9 cellular contexts compared by ENCODE assay signal in genomic region chr12:50221228-50222008, GRCh38. TPM values are rescaled to one million over a fixed set of nuclear protein-coding genes. Genes with fewer than 3 reads are reported as not detected.
DNase-seq lines count a peak whose midpoint lies in the region; ATAC-seq and TF ChIP-seq lines count a peak whose summit lies in the region.
"Had no signal": no experiment of that assay in that cellular context is flagged by ENCODE, and none has a peak within 500 bp of the region (broad histone marks: within the 10 kb centered on the region; RNA-seq: fewer than 3 reads in every experiment).

No MANE protein-coding gene starts in this region.

- POLR2A ChIA-PET in activated CD4-positive, alpha-beta memory T cell treated with anti-CD3 and anti-CD28 coated beads, Interleukin-2, amount 10 ng/mL, durations not matched to agents 7 days and 5 days (lab: Charles Lee) = interaction anchor here (0.7 to 4.1 kb wide), 23 partner anchors 10 to 180 kb away, joined by 3 to 48 read pairs (median 9); partner anchors contain the start of genes CERS5, COX14, LARP4 and LIMA1

- H3K4me1 ChIP-seq in rectal smooth muscle tissue (ENCODE audit: control insufficient read depth, insufficient read depth, low read length) = peaks cover 4% of the 10 kb centered on the region

- TF ChIP-seq CTCF in fibroblast of the aortic adventitia (IDR thresholded peaks at IDR 0.05; ENCODE audit: insufficient read depth, low read length) = no peak

- H3K36me3 ChIP-seq in rectal smooth muscle tissue (ENCODE audit: control insufficient read depth, insufficient read depth, low read length) = no peaks in the 10 kb centered on the region

- H3K4me3 ChIP-seq in fibroblast of the aortic adventitia (ENCODE audit: low read depth, low read length) = peak overlapping the region; percentile 83
- peak overlapping the region; percentile 64 for H3K4me3 ChIP-seq in rectal smooth muscle tissue (ENCODE audit: low read length)

- ATAC-seq in activated T-cell treated with anti-CD3 and anti-CD28 coated beads, Interleukin-2, amount 50 U/mL, for 4 hours = no peak

- CTCF ChIA-PET in activated naive CD4-positive, alpha-beta T cell treated with anti-CD3 and anti-CD28 coated beads, Interleukin-2, amount 10 ng/mL, durations not matched to agents 7 days and 5 days (lab: Charles Lee) = interaction anchor here (0.7 to 4.1 kb wide), 8 partner anchors 9 to 111 kb away, joined by 3 to 14 read pairs (median 4); partner anchors contain the start of gene COX14
- CTCF ChIA-PET in activated CD4-positive, alpha-beta memory T cell treated with anti-CD3 and anti-CD28 coated beads, Interleukin-2, amount 10 ng/mL, durations not matched to agents 7 days and 5 days (lab: Charles Lee) = interaction anchor here (0.7 to 3.7 kb wide), 15 partner anchors 8 to 480 kb away, joined by 3 to 18 read pairs (median 4); partner anchors contain the start of genes CERS5, COX14, LIMA1 and TMBIM6

- no peak overlapping the region for H3K27ac Mint-ChIP-seq in activated naive CD4-positive, alpha-beta T cell treated with anti-CD3 and anti-CD28 coated beads, Interleukin-2, amount 10 ng/mL, durations not matched to agents 7 days and 5 days
- H3K27ac Mint-ChIP-seq in activated CD4-positive, alpha-beta memory T cell treated with anti-CD3 and anti-CD28 coated beads, Interleukin-2, amount 10 ng/mL, durations not matched to agents 7 days and 5 days = no peak overlapping the region
- H3K27ac Mint-ChIP-seq: stimulated activated effector memory CD8-positive, alpha-beta T cell treated with anti-CD3 and anti-CD28 coated beads, Interleukin-12 subunit alpha, Interleukin-12 subunit beta, amount 100 ng/mL, for 72 hours had no signal

- peak; percentile 34 for DNase-seq in DMS153 treated with DMSO at 0.1 percent for 48 hours (lab: John Stamatoyannopoulos, UW; ENCODE audit: unreplicated experiment)
- peak; percentile 68 for DNase-seq in HT1080 (ENCODE audit: low read depth)
- DNase-seq in RKO (ENCODE audit: low spot score) = peak; percentile 78
- DNase-seq in fibroblast of the aortic adventitia (ENCODE audit: low read depth) = peak; percentile 98
- DNase-seq in activated naive CD4-positive, alpha-beta T cell treated with anti-CD3 and anti-CD28 coated beads, Interleukin-2, amount 10 ng/mL, durations not matched to agents 7 days and 5 days = no peak
- DNase-seq in activated CD4-positive, alpha-beta memory T cell treated with anti-CD3 and anti-CD28 coated beads, Interleukin-2, amount 10 ng/mL, durations not matched to agents 7 days and 5 days = no peak
- no peak for DNase-seq in activated T-cell treated with anti-CD3 and anti-CD28 coated beads, Interleukin-2, amount 50 U/mL, for 4 hours

- peaks cover 26% of the 10 kb centered on the region for H3K4me1 Mint-ChIP-seq in activated naive CD4-positive, alpha-beta T cell treated with anti-CD3 and anti-CD28 coated beads, Interleukin-2, amount 10 ng/mL, durations not matched to agents 7 days and 5 days
- peaks cover 45% of the 10 kb centered on the region for H3K4me1 Mint-ChIP-seq in activated CD4-positive, alpha-beta memory T cell treated with anti-CD3 and anti-CD28 coated beads, Interleukin-2, amount 10 ng/mL, durations not matched to agents 7 days and 5 days
- H3K4me1 Mint-ChIP-seq in activated T-cell treated with anti-CD3 and anti-CD28 coated beads, Interleukin-2, amount 50 U/mL, for 4 hours (ENCODE audit: low read depth) = peaks cover 38% of the 10 kb centered on the region

- peak overlapping the region; percentile 7 for H3K9ac ChIP-seq in rectal smooth muscle tissue (ENCODE audit: low read length)

- H3K9me3 Mint-ChIP-seq in activated naive CD4-positive, alpha-beta T cell treated with anti-CD3 and anti-CD28 coated beads, Interleukin-2, amount 10 ng/mL, durations not matched to agents 7 days and 5 days = no peaks in the 10 kb centered on the region
- no peaks in the 10 kb centered on the region for H3K9me3 Mint-ChIP-seq in activated CD4-positive, alpha-beta memory T cell treated with anti-CD3 and anti-CD28 coated beads, Interleukin-2, amount 10 ng/mL, durations not matched to agents 7 days and 5 days
- H3K9me3 Mint-ChIP-seq in activated T-cell treated with anti-CD3 and anti-CD28 coated beads, Interleukin-2, amount 50 U/mL, for 4 hours = no peaks in the 10 kb centered on the region
- H3K9me3 Mint-ChIP-seq: stimulated activated effector memory CD8-positive, alpha-beta T cell treated with anti-CD3 and anti-CD28 coated beads, Interleukin-12 subunit alpha, Interleukin-12 subunit beta, amount 100 ng/mL, for 72 hours had no signal

- no peaks in the 10 kb centered on the region for H3K27me3 ChIP-seq in rectal smooth muscle tissue (ENCODE audit: control insufficient read depth, insufficient read depth, low read length)

- no peaks in the 10 kb centered on the region for H3K27me3 Mint-ChIP-seq in activated naive CD4-positive, alpha-beta T cell treated with anti-CD3 and anti-CD28 coated beads, Interleukin-2, amount 10 ng/mL, durations not matched to agents 7 days and 5 days
- H3K27me3 Mint-ChIP-seq in activated CD4-positive, alpha-beta memory T cell treated with anti-CD3 and anti-CD28 coated beads, Interleukin-2, amount 10 ng/mL, durations not matched to agents 7 days and 5 days = no peaks in the 10 kb centered on the region
- H3K27me3 Mint-ChIP-seq in activated T-cell treated with anti-CD3 and anti-CD28 coated beads, Interleukin-2, amount 50 U/mL, for 4 hours (ENCODE audit: low read depth) = no peaks in the 10 kb centered on the region

- peak overlapping the region; percentile 81 for H3K27ac ChIP-seq in rectal smooth muscle tissue (ENCODE audit: low read depth, low read length)

- H3K4me3 Mint-ChIP-seq in activated naive CD4-positive, alpha-beta T cell treated with anti-CD3 and anti-CD28 coated beads, Interleukin-2, amount 10 ng/mL, durations not matched to agents 7 days and 5 days = no peak overlapping the region
- H3K4me3 Mint-ChIP-seq in activated CD4-positive, alpha-beta memory T cell treated with anti-CD3 and anti-CD28 coated beads, Interleukin-2, amount 10 ng/mL, durations not matched to agents 7 days and 5 days = no peak overlapping the region
- H3K4me3 Mint-ChIP-seq in activated T-cell treated with anti-CD3 and anti-CD28 coated beads, Interleukin-2, amount 50 U/mL, for 4 hours = no peak overlapping the region
- H3K4me3 Mint-ChIP-seq: stimulated activated effector memory CD8-positive, alpha-beta T cell treated with anti-CD3 and anti-CD28 coated beads, Interleukin-12 subunit alpha, Interleukin-12 subunit beta, amount 100 ng/mL, for 72 hours had no signal

- peaks cover 1% of the 10 kb centered on the region for H3K36me3 Mint-ChIP-seq in activated naive CD4-positive, alpha-beta T cell treated with anti-CD3 and anti-CD28 coated beads, Interleukin-2, amount 10 ng/mL, durations not matched to agents 7 days and 5 days
- H3K36me3 Mint-ChIP-seq in activated CD4-positive, alpha-beta memory T cell treated with anti-CD3 and anti-CD28 coated beads, Interleukin-2, amount 10 ng/mL, durations not matched to agents 7 days and 5 days (ENCODE audit: low read depth) = peaks cover 20% of the 10 kb centered on the region
- peaks cover 4% of the 10 kb centered on the region for H3K36me3 Mint-ChIP-seq in activated T-cell treated with anti-CD3 and anti-CD28 coated beads, Interleukin-2, amount 50 U/mL, for 4 hours (ENCODE audit: insufficient read depth)

RNA-seq across cellular contexts. Expression of gene CERS5, which starts 54.2 kb away (rescaled TPM):
- total RNA-seq in HT1080 (2014; rRNA removed; shearing (Covaris generic)) = 15.5 and 21.6 TPM in 2 replicates
- polyA plus RNA-seq in HT1080 (2015; cell fraction: cytosol; rRNA removed) = 25.2 and 27.5 TPM in 2 replicates
- 49.1 and 50.5 TPM in 2 replicates for polyA plus RNA-seq in HT1080 (2015; cell fraction: nucleus; rRNA removed)
- 20.0 and 32.7 TPM in 2 replicates for total RNA-seq in fibroblast of the aortic adventitia (ENCODE audit: low replicate concordance)
- total RNA-seq in activated CD4-positive, alpha-beta memory T cell treated with anti-CD3 and anti-CD28 coated beads, Interleukin-2, amount 10 ng/mL, durations not matched to agents 7 days and 5 days = 10 to 100 TPM; 48.4 to 56.3 TPM
- 10 to 100 TPM; 39.0 to 48.0 (median 39.0) TPM for total RNA-seq in activated T-cell treated with anti-CD3 and anti-CD28 coated beads, Interleukin-2, amount 50 U/mL, for 4 hours

Comparison
In these comparisons a context has a peak if more than half of its experiments do, and no peak if none do; other contexts are left out.
1. DNase-seq: peak in DMS153 treated with DMSO at 0.1 percent for 48 hours (single experiment), HT1080 (single experiment), RKO (single experiment) and fibroblast of the aortic adventitia (single experiment); none in activated naive CD4-positive, alpha-beta T cell treated with anti-CD3 and anti-CD28 coated beads, Interleukin-2, amount 10 ng/mL, durations not matched to agents 7 days and 5 days (single experiment), activated CD4-positive, alpha-beta memory T cell treated with anti-CD3 and anti-CD28 coated beads, Interleukin-2, amount 10 ng/mL, durations not matched to agents 7 days and 5 days (single experiment) and activated T-cell treated with anti-CD3 and anti-CD28 coated beads, Interleukin-2, amount 50 U/mL, for 4 hours (single experiment).